16 cellular contexts compared by ENCODE assay signal in the genomic region with DNA sequence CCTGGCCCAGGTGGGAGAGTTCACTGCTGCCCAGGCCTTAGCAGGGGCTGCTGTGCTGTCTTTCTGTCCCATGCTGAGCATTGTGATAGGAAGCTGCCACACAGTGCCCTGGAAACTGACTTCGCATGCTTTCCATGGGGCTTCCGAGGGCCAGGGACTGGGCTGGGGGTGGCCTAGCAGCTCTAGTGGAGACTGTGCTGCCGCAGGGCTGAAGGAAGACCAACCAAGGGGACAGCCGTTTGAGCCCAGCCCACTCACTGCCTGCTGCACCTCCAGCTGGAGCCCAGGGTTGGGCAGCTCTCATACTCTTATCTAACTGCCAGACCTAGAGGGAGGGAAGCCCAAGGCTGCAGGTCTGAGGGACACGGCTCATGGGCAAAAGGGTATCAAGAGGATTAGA.
DNase-seq lines count a peak whose midpoint lies in the region; ATAC-seq, FAIRE-seq and TF ChIP-seq lines count a peak whose summit lies in the region.
"Had no signal": no experiment of that assay in that cellular context is flagged by ENCODE, and none has a peak within 500 bp of the region (broad histone marks: within the 10 kb centered on the region; RNA-seq: fewer than 3 reads in every experiment).

No MANE protein-coding gene starts in this region.

- peak overlapping the region; percentile 31 for H3K27ac Mint-ChIP-seq in dendritic cell treated with granulocyte-macrophage colony-stimulating factor and Interleukin-4, amounts not matched to agents 40 ng/mL and 50 ng/mL, for 4 days

- H4K8ac ChIP-seq in mesendoderm (ENCODE audit: low read depth, low read length) = no peak overlapping the region

- H3K9ac ChIP-seq in HepG2 (ENCODE audit: insufficient read depth, low read depth, low read length) = no peak overlapping the region
- no peak overlapping the region for H3K9ac ChIP-seq in mesendoderm (ENCODE audit: low read length)

- FAIRE-seq in HepG2 (lab: Jason Lieb, UNC) = no peak

- H3K36me3 ChIP-seq in HepG2 (replicated peaks in 1 of 2; ENCODE audit: control insufficient read depth in 1 of 2, insufficient read depth in 2 of 2, low read length in 2 of 2) = peaks cover 26 to 58% of the 10 kb centered on the region in 2 experiments
- peaks cover 0 to 27% (median 0%) of the 10 kb centered on the region in 4 donors for H3K36me3 ChIP-seq in right lobe of liver
- no peaks in the 10 kb centered on the region for H3K36me3 ChIP-seq in mesendoderm (ENCODE audit: control insufficient read depth, insufficient read depth, low read length)
- H3K36me3 ChIP-seq in esophagus muscularis mucosa = peaks cover 8 to 59% (median 45%) of the 10 kb centered on the region in 4 donors
- H3K36me3 ChIP-seq: breast epithelium, vagina had no signal

- intact Hi-C loops in HepG2 (cut with micrococcal nuclease; ENCODE audit: unreplicated experiment) (no loop called here), right lobe of liver (cut with DNase I) (no loop called here), esophagus muscularis mucosa (cut with DNase I) (no loop called here)
- intact Hi-C loops in dendritic cell treated with granulocyte-macrophage colony-stimulating factor and Interleukin-4, amounts not matched to agents 40 ng/mL and 50 ng/mL, for 4 days (cut with micrococcal nuclease) = no loop called here

- H3K4me2 ChIP-seq in HepG2 (ENCODE audit: low read depth, low read length) (no peak overlapping the region), mesendoderm (ENCODE audit: low read length) (no peak overlapping the region)

- POLR2A ChIA-PET in HepG2 (lab: Yijun Ruan, JAX) = no interaction called here

- H3K23ac ChIP-seq in mesendoderm (ENCODE audit: low read length) = no peak overlapping the region

- no peak overlapping the region for H2AFZ ChIP-seq in HepG2 (ENCODE audit: low read length)

- no peak overlapping the region for H2BK5ac ChIP-seq in mesendoderm (ENCODE audit: low read length)

- H3K9me3 ChIP-seq in HepG2 (ENCODE audit: low read length) = no peaks in the 10 kb centered on the region
- no peaks in the 10 kb centered on the region for H3K9me3 ChIP-seq in right lobe of liver
- H3K9me3 ChIP-seq in esophagus muscularis mucosa = no peaks in the 10 kb centered on the region
- H3K9me3 ChIP-seq: breast epithelium, mucosa of descending colon, vagina had no signal

- H3K56ac ChIP-seq in mesendoderm (ENCODE audit: low read length) = peak overlapping the region; percentile 27

- TF ChIP-seq CTCF in HepG2 (CRISPR knock-in tag; IDR thresholded peaks at IDR 0.05) (no peak), right lobe of liver (IDR thresholded peaks at IDR 0.05) (no peak), esophagus muscularis mucosa (IDR thresholded peaks at IDR 0.05) (no peak)

- DNase-seq in HepG2 (ENCODE audit: low spot score) = no peak
- DNase-seq in right lobe of liver = no peak
- DNase-seq in mesendoderm = no peak
- DNase-seq in 8988T = no peak
- DNase-seq in esophagus muscularis mucosa (ENCODE audit: extremely low spot score) = no peak
- DNase-seq: activated CD4-positive, CD25-positive, alpha-beta regulatory T cell; activated gamma-delta T cell treated with Interleukin-2 at 50 U/mL for 16 hours; mucosa of descending colon; NCI-H1436 treated with DMSO at 0.1 percent for 48 hours; NCI-H345; stimulated activated CD4-positive, alpha-beta T cell treated with anti-CD3 and anti-CD28 coated beads, Interleukin-2, amount 100 ng/mL, for 24 hours had no signal

- no peak overlapping the region for H3K4me3 ChIP-seq in HepG2 (replicated peaks in 1 of 3; ENCODE audit: insufficient read depth in 1 of 3, low read depth in 2 of 3, low read length in 3 of 3)
- no peak overlapping the region for H3K4me3 ChIP-seq in right lobe of liver
- H3K4me3 ChIP-seq in mesendoderm (ENCODE audit: low read length) = no peak overlapping the region
- no peak overlapping the region for H3K4me3 ChIP-seq in esophagus muscularis mucosa
- H3K4me3 ChIP-seq: breast epithelium, mucosa of descending colon, vagina had no signal

- H3K79me1 ChIP-seq in mesendoderm (ENCODE audit: low read length) = no peaks in the 10 kb centered on the region

- no peak overlapping the region for H4K5ac ChIP-seq in mesendoderm (ENCODE audit: low read length)

- H3K18ac ChIP-seq in mesendoderm (ENCODE audit: low read length) = no peak overlapping the region

- H3K36me3 Mint-ChIP-seq in dendritic cell treated with granulocyte-macrophage colony-stimulating factor and Interleukin-4, amounts not matched to agents 40 ng/mL and 50 ng/mL, for 4 days (ENCODE audit: low read depth) = no peaks in the 10 kb centered on the region

- no peak for ATAC-seq in HepG2
- no peak for ATAC-seq in right lobe of liver
- no peak for ATAC-seq in GM21576 (IDR thresholded peaks at IDR 0.05; ENCODE audit: unreplicated experiment)
- ATAC-seq in GM21423 (IDR thresholded peaks at IDR 0.05; ENCODE audit: unreplicated experiment) = no peak
- ATAC-seq: mucosa of descending colon had no signal

- peaks cover 2% of the 10 kb centered on the region for H3K27me3 Mint-ChIP-seq in dendritic cell treated with granulocyte-macrophage colony-stimulating factor and Interleukin-4, amounts not matched to agents 40 ng/mL and 50 ng/mL, for 4 days

- H3K27ac ChIP-seq in HepG2 (ENCODE audit: extremely low read length, insufficient read depth, low read length) (no peak overlapping the region), right lobe of liver (no peak overlapping the region), mesendoderm (ENCODE audit: low read depth, low read length) (no peak overlapping the region), esophagus muscularis mucosa (replicated peaks in 1 of 4) (no peak overlapping the region)
- H3K27ac ChIP-seq: breast epithelium, vagina had no signal

- CTCF ChIA-PET in HepG2 (lab: Yijun Ruan, JAX; ENCODE audit: low intra/inter-chr PET ratio, low total read pairs) = no interaction called here

- H4K20me1 ChIP-seq in HepG2 (ENCODE audit: insufficient read depth, low read length) = no peaks in the 10 kb centered on the region

- no peak overlapping the region for H3K4ac ChIP-seq in mesendoderm (ENCODE audit: low read depth, low read length)

- H3K4me1 Mint-ChIP-seq in dendritic cell treated with granulocyte-macrophage colony-stimulating factor and Interleukin-4, amounts not matched to agents 40 ng/mL and 50 ng/mL, for 4 days (ENCODE audit: low read depth) = peaks cover 50% of the 10 kb centered on the region

- H2AK5ac ChIP-seq in mesendoderm (ENCODE audit: low read length) = no peak overlapping the region

- TF ChIP-seq RAD21 in HepG2 (CRISPR knock-in tag; IDR thresholded peaks at IDR 0.05) = no peak

- H3K79me2 ChIP-seq in HepG2 (ENCODE audit: insufficient read depth, low read length) = no peaks in the 10 kb centered on the region
- H3K79me2 ChIP-seq in mesendoderm (ENCODE audit: control insufficient read depth, insufficient read depth, low read length) = no peaks in the 10 kb centered on the region

- TF ChIP-seq POLR2A in HepG2 (IDR thresholded peaks at IDR 0.05; ENCODE audit: insufficient read depth in 1 of 2, low read depth in 2 of 2, low read length in 2 of 2) = no peak
- no peak for TF ChIP-seq POLR2A in right lobe of liver (IDR thresholded peaks at IDR 0.05)
- TF ChIP-seq POLR2A in esophagus muscularis mucosa (IDR thresholded peaks at IDR 0.05; ENCODE audit: low read depth) = no peak

- H3K9me3 Mint-ChIP-seq in dendritic cell treated with granulocyte-macrophage colony-stimulating factor and Interleukin-4, amounts not matched to agents 40 ng/mL and 50 ng/mL, for 4 days = no peaks in the 10 kb centered on the region

- H2BK15ac ChIP-seq in mesendoderm (replicated peaks; ENCODE audit: low read depth) = no peak overlapping the region

- H3K4me3 Mint-ChIP-seq in dendritic cell treated with granulocyte-macrophage colony-stimulating factor and Interleukin-4, amounts not matched to agents 40 ng/mL and 50 ng/mL, for 4 days = no peak overlapping the region

- H3K4me1 ChIP-seq in HepG2 (ENCODE audit: insufficient read depth, low read length) (peaks cover 14% of the 10 kb centered on the region), right lobe of liver (peaks cover 0 to 46% (median 7%) of the 10 kb centered on the region in 4 donors), mesendoderm (ENCODE audit: control insufficient read depth, low read depth, low read length) (no peaks in the 10 kb centered on the region), esophagus muscularis mucosa (peaks cover 22 to 51% (median 34%) of the 10 kb centered on the region in 4 donors)

- 95% methylated on average over 5 of the region's 5 CpGs for WGBS in HepG2 (ENCODE audit: low lambda C conversion rate)
- 77% methylated on average over 4 of the region's 5 CpGs for WGBS in right lobe of liver (ENCODE audit: insufficient coverage, low coverage, low lambda C conversion rate, missing lambda C conversion rate)
- WGBS in mesendoderm (ENCODE audit: extremely low coverage, insufficient coverage, low lambda C conversion rate) = no CpG with 5 or more reads among the region's 5 CpGs
- WGBS in esophagus muscularis mucosa = 94% methylated on average over 2 of the region's 5 CpGs

- in situ Hi-C loops in HepG2 (cut with HindIII; ENCODE audit: extremely low pct_ligation_motif_present, low pct_unique_long_range_greater_than_20kb) = no loop called here

- H3K27me3 ChIP-seq in HepG2 (ENCODE audit: control insufficient read depth in 1 of 2, insufficient read depth in 2 of 2, low read length in 2 of 2) = no peaks in the 10 kb centered on the region
- H3K27me3 ChIP-seq in right lobe of liver = no peaks in the 10 kb centered on the region
- no peaks in the 10 kb centered on the region for H3K27me3 ChIP-seq in mesendoderm (ENCODE audit: insufficient read depth, low read length, poor library complexity)
- no peaks in the 10 kb centered on the region for H3K27me3 ChIP-seq in esophagus muscularis mucosa
- H3K27me3 ChIP-seq: breast epithelium, vagina had no signal

- TF ChIP-seq EP300 in HepG2 (IDR thresholded peaks at IDR 0.05; ENCODE audit: low read depth in 2 of 2, low read length in 2 of 2) (no peak), HepG2 (CRISPR knock-in tag; IDR thresholded peaks at IDR 0.05; ENCODE audit: borderline replicate concordance) (no peak), esophagus muscularis mucosa (IDR thresholded peaks at IDR 0.05) (no peak)

- no peak overlapping the region for H2BK120ac ChIP-seq in mesendoderm (ENCODE audit: low read depth, low read length)

- no TSS peak for BruUV-seq in HepG2 (replicated peaks; lab: Mats Ljungman, UMichigan)

TF ChIP-seq in HepG2, 621 proteins besides CTCF, POLR2A, EP300 and RAD21:
- peak; percentile 29 for TF ChIP-seq AGO2 (optimal IDR thresholded peaks at IDR 0.05; ENCODE audit: low read depth, low read length)
- TF ChIP-seq RFXANK (CRISPR knock-in tag; IDR thresholded peaks at IDR 0.05) = no peak
